ENCODE assay signal across 8 cellular contexts in genomic region chr5:73945505-73945904, GRCh38.
DNase-seq lines count a peak whose midpoint lies in the region; ATAC-seq and TF ChIP-seq lines count a peak whose summit lies in the region.

No MANE protein-coding gene starts in this region.

- in situ Hi-C loops in brain microvascular endothelial cell (cut with HindIII; ENCODE audit: low pct_ligation_motif_present, low sequenced_read_pairs): no loop called here

- no peak overlapping the region for H3K4me2 ChIP-seq in Karpas-422 (ENCODE audit: low read depth, low read length, poor library complexity, severe bottlenecking)

- ATAC-seq in omental fat pad (ENCODE audit: low FRiP score): no peak

- no peaks in the 10 kb centered on the region for H4K20me1 ChIP-seq in Karpas-422 (ENCODE audit: insufficient read depth, low read depth, low read length)

- H3K9me2 ChIP-seq in Karpas-422 (replicated peaks; ENCODE audit: insufficient read depth, low read length): no peaks in the 10 kb centered on the region

- H3K27ac ChIP-seq in Karpas-422 (ENCODE audit: low read length): no peak overlapping the region
- no peak overlapping the region for H3K27ac ChIP-seq in brain microvascular endothelial cell

- no peak overlapping the region for H2AFZ ChIP-seq in Karpas-422 (ENCODE audit: low read length)

- no peak overlapping the region for H3K9ac ChIP-seq in Karpas-422 (ENCODE audit: low read length)

- no peaks in the 10 kb centered on the region for H3K36me3 ChIP-seq in Karpas-422 (ENCODE audit: insufficient read depth, low read length)
- H3K36me3 ChIP-seq in brain microvascular endothelial cell (replicated peaks): no peaks in the 10 kb centered on the region

- H3K27me3 ChIP-seq in Karpas-422 (ENCODE audit: low read length) (no peaks in the 10 kb centered on the region), brain microvascular endothelial cell (replicated peaks) (no peaks in the 10 kb centered on the region)

- no peak for DNase-seq in GM12864 (ENCODE audit: low read depth)
- DNase-seq in Karpas-422: peak; percentile 49
- DNase-seq in brain microvascular endothelial cell: no peak
- DNase-seq in retinal pigment epithelial cell (ENCODE audit: low read depth): no peak
- no peak for DNase-seq in DMS79 treated with DMSO at 0.1 percent for 48 hours (lab: John Stamatoyannopoulos, UW)
- DNase-seq in NCI-H146 (lab: John Stamatoyannopoulos, UW): no peak
- DNase-seq in RKO (ENCODE audit: low spot score): no peak
- no peak for DNase-seq in omental fat pad (ENCODE audit: low spot score)

- H3K79me2 ChIP-seq in Karpas-422 (ENCODE audit: low read length): no peaks in the 10 kb centered on the region

- no peaks in the 10 kb centered on the region for H3K4me1 ChIP-seq in Karpas-422 (ENCODE audit: low read length)

- H3K4me3 ChIP-seq in GM12864 (ENCODE audit: low read depth, low read length) (no peak overlapping the region), Karpas-422 (ENCODE audit: low read length) (no peak overlapping the region), brain microvascular endothelial cell (ENCODE audit: low read depth, low read length) (no peak overlapping the region), retinal pigment epithelial cell (ENCODE audit: low read length) (no peak overlapping the region)

- peak; percentile 42 for TF ChIP-seq CTCF in GM12864 (IDR thresholded peaks at IDR 0.05; ENCODE audit: low read depth, low read length, missing control alignments)
- TF ChIP-seq CTCF in brain microvascular endothelial cell (IDR thresholded peaks at IDR 0.05; ENCODE audit: low read depth, low read length, missing control alignments): peak; percentile 51
- peak; percentile 43 for TF ChIP-seq CTCF in retinal pigment epithelial cell (conservative IDR thresholded peaks at IDR 0.05; ENCODE audit: low read depth, low read length)
- no peak for TF ChIP-seq CTCF in omental fat pad (IDR thresholded peaks at IDR 0.05)

- H3K9me3 ChIP-seq in Karpas-422 (ENCODE audit: low read length): no peaks in the 10 kb centered on the region

Comparison
In these comparisons a context has a peak if more than half of its experiments do, and no peak if none do; other contexts are left out.
1. CTCF ChIP-seq: peak in GM12864 (single experiment), brain microvascular endothelial cell (single experiment) and retinal pigment epithelial cell (single experiment); none in omental fat pad (0 of 3).